ENCODE assay signal across 22 cellular contexts in the genomic region with DNA sequence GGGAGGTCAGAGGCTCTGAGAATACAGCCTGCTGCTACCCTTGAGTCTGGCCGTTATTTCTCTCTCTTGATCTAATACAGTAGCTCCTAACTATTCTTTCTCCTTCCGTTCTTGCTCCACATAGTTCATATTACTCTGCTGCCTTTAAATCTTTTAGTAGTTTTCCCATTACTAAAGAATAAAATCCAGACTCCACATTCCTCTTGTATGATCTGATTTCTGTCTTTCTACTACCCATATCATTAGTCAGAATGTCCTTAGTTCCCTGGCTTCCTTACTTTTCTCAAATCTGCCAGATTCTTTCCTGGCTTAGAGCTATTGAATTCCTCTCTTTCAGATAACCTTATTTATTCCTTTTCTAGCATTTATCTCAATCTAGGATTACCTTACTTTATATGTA. TPM values are rescaled to one million over a fixed set of nuclear protein-coding genes. Genes with fewer than 3 reads are reported as not detected.
DNase-seq lines count a peak whose midpoint lies in the region; ATAC-seq and TF ChIP-seq lines count a peak whose summit lies in the region.
"Had no signal": no experiment of that assay in that cellular context is flagged by ENCODE, and none has a peak within 500 bp of the region (broad histone marks: within the 10 kb centered on the region; RNA-seq: fewer than 3 reads in every experiment).

No MANE protein-coding gene starts in this region.

- no peaks in the 10 kb centered on the region for H3K9me3 ChIP-seq in heart left ventricle
- no peaks in the 10 kb centered on the region for H3K9me3 ChIP-seq in SK-N-SH
- H3K9me3 ChIP-seq in smooth muscle cell (replicated peaks; ENCODE audit: low read depth) = no peaks in the 10 kb centered on the region
- no peaks in the 10 kb centered on the region for H3K9me3 ChIP-seq in tibial artery
- H3K9me3 ChIP-seq: A549, esophagus squamous epithelium had no signal

- H3K4me3 Mint-ChIP-seq in activated T-cell treated with anti-CD3 and anti-CD28 coated beads, Interleukin-2, amount 50 U/mL, for 4 hours = no peak overlapping the region
- H3K4me3 Mint-ChIP-seq: activated CD4-positive, alpha-beta T cell treated with anti-CD3 and anti-CD28 coated beads, Interleukin-2, amount 10 ng/mL, durations not matched to agents 7 days and 5 days; CD4-positive, CD25-positive, alpha-beta regulatory T cell had no signal

- H3K27me3 ChIP-seq in heart left ventricle (no peaks in the 10 kb centered on the region), SK-N-SH (ENCODE audit: insufficient read depth) (no peaks in the 10 kb centered on the region), smooth muscle cell (ENCODE audit: low read depth) (no peaks in the 10 kb centered on the region), tibial artery (no peaks in the 10 kb centered on the region)
- H3K27me3 ChIP-seq: esophagus squamous epithelium had no signal

- H3K27me3 Mint-ChIP-seq in activated T-cell treated with anti-CD3 and anti-CD28 coated beads, Interleukin-2, amount 50 U/mL, for 4 hours (ENCODE audit: low read depth) = no peaks in the 10 kb centered on the region
- H3K27me3 Mint-ChIP-seq: activated CD4-positive, alpha-beta T cell treated with anti-CD3 and anti-CD28 coated beads, Interleukin-2, amount 10 ng/mL, durations not matched to agents 7 days and 5 days; CD4-positive, CD25-positive, alpha-beta regulatory T cell had no signal

- peaks cover 0 to 100% (median 98%) of the 10 kb centered on the region in 9 donors for H3K36me3 ChIP-seq in heart left ventricle
- peaks cover 76 to 80% of the 10 kb centered on the region in 2 experiments for H3K36me3 ChIP-seq in SK-N-SH (replicated peaks in 1 of 2; ENCODE audit: control insufficient read depth in 1 of 2, insufficient read depth in 2 of 2, low read length in 1 of 2)
- peaks cover 16% of the 10 kb centered on the region for H3K36me3 ChIP-seq in smooth muscle cell (ENCODE audit: low read depth)
- H3K36me3 ChIP-seq in tibial artery = peaks cover 61 to 82% (median 64%) of the 10 kb centered on the region in 3 donors

- H3F3A ChIP-seq in SK-N-SH (replicated peaks; ENCODE audit: insufficient read depth) (peaks cover 26% of the 10 kb centered on the region), smooth muscle cell (ENCODE audit: low read depth) (no peaks in the 10 kb centered on the region)

- peaks cover 44% of the 10 kb centered on the region for H3K36me3 Mint-ChIP-seq in activated T-cell treated with anti-CD3 and anti-CD28 coated beads, Interleukin-2, amount 50 U/mL, for 4 hours (ENCODE audit: insufficient read depth)

- H3K9me3 Mint-ChIP-seq in activated T-cell treated with anti-CD3 and anti-CD28 coated beads, Interleukin-2, amount 50 U/mL, for 4 hours = no peaks in the 10 kb centered on the region
- H3K9me3 Mint-ChIP-seq: activated CD4-positive, alpha-beta T cell treated with anti-CD3 and anti-CD28 coated beads, Interleukin-2, amount 10 ng/mL, durations not matched to agents 7 days and 5 days; CD4-positive, CD25-positive, alpha-beta regulatory T cell had no signal

- TF ChIP-seq POLR2A in heart left ventricle (IDR thresholded peaks at IDR 0.05) = no peak

- H3K9me2 ChIP-seq in SK-N-SH = no peaks in the 10 kb centered on the region

- WGBS in heart left ventricle, 4 donors = 75 to 86% (median 78%) methylated on average over 2 of the region's 2 CpGs
- 74% methylated on average over 2 of the region's 2 CpGs for WGBS in SK-N-SH (ENCODE audit: low lambda C conversion rate)
- WGBS in smooth muscle cell (ENCODE audit: low lambda C conversion rate) = 81% methylated on average over 2 of the region's 2 CpGs

- no peak for ATAC-seq in heart left ventricle
- no peak for ATAC-seq in left ventricle myocardium superior
- ATAC-seq in activated T-cell treated with anti-CD3 and anti-CD28 coated beads, Interleukin-2, amount 50 U/mL, for 4 hours = no peak
- ATAC-seq in GM19455 (IDR thresholded peaks at IDR 0.05; ENCODE audit: unreplicated experiment) = no peak
- ATAC-seq: A549, PC-3 had no signal

- H3K9ac ChIP-seq in SK-N-SH (no peak overlapping the region), smooth muscle cell (ENCODE audit: low read depth) (no peak overlapping the region)

- no peak for DNase-seq in heart left ventricle
- DNase-seq in left ventricle myocardium superior = no peak
- no peak for DNase-seq in SK-N-SH
- peak; percentile 14 for DNase-seq in fibroblast of gingiva (ENCODE audit: low read depth)
- no peak for DNase-seq in smooth muscle cell (lab: John Stamatoyannopoulos, UW; ENCODE audit: unreplicated experiment)
- DNase-seq in activated T-cell treated with anti-CD3 and anti-CD28 coated beads, Interleukin-2, amount 50 U/mL, for 4 hours = no peak
- DNase-seq in tibial artery = no peak
- DNase-seq: activated CD4-positive, alpha-beta T cell treated with anti-CD3 and anti-CD28 coated beads, Interleukin-2, amount 10 ng/mL, durations not matched to agents 7 days and 5 days; activated CD8-positive, alpha-beta memory T cell treated with anti-CD3 and anti-CD28 coated beads, Interleukin-2, amount 50 U/mL, for 4 hours; activated effector memory CD4-positive, alpha-beta T cell treated with Interleukin-2 at 50 U/mL for 16 hours; CD4-positive, CD25-positive, alpha-beta regulatory T cell; cerebellar nuclear complex; esophagus squamous epithelium; GF-D8; GOT3; NCI-H774; nucleus accumbens; PC-3; retina; T-helper 2 cell had no signal

- TF ChIP-seq CTCF in heart left ventricle (IDR thresholded peaks at IDR 0.05) = no peak
- TF ChIP-seq CTCF in SK-N-SH (IDR thresholded peaks at IDR 0.05) = no peak
- TF ChIP-seq CTCF in smooth muscle cell (IDR thresholded peaks at IDR 0.05; ENCODE audit: borderline replicate concordance, insufficient read depth, poor library complexity, severe bottlenecking) = no peak
- no peak for TF ChIP-seq CTCF in tibial artery (IDR thresholded peaks at IDR 0.05)

- no peak for TF ChIP-seq EP300 in SK-N-SH (IDR thresholded peaks at IDR 0.05; ENCODE audit: borderline replicate concordance in 1 of 2, low read depth in 1 of 2, low read length in 1 of 2)

- H3K4me3 ChIP-seq in heart left ventricle (no peak overlapping the region), SK-N-SH (ENCODE audit: low read depth in 2 of 2, low read length in 1 of 2) (no peak overlapping the region; a peak in 1 of 4 replicates), smooth muscle cell (no peak overlapping the region), tibial artery (no peak overlapping the region)
- H3K4me3 ChIP-seq: A549, esophagus squamous epithelium had no signal

- no peak for TF ChIP-seq RAD21 in SK-N-SH (IDR thresholded peaks at IDR 0.05; ENCODE audit: low read length)

- H2AFZ ChIP-seq in SK-N-SH (ENCODE audit: low read depth) (no peak overlapping the region), smooth muscle cell (ENCODE audit: low read depth) (no peak overlapping the region)

- intact Hi-C loops in heart left ventricle (cut with DNase I) = loop anchor here in 1 of 10 donors (5.0 kb wide), 1 partner anchor 41 kb away; a partner anchor contains a TSS
- intact Hi-C loops in left ventricle myocardium superior (cut with micrococcal nuclease) = no loop called here
- intact Hi-C loops in tibial artery (cut with DNase I; ENCODE audit: low total_unique reads) = no loop called here

- peaks cover 0 to 8% (median 0%) of the 10 kb centered on the region in 12 donors for H3K4me1 ChIP-seq in heart left ventricle
- H3K4me1 ChIP-seq in SK-N-SH (ENCODE audit: control insufficient read depth in 1 of 2, insufficient read depth in 2 of 2, low read depth in 1 of 2, low read length in 1 of 2) = no peaks in the 10 kb centered on the region
- peaks cover 3% of the 10 kb centered on the region for H3K4me1 ChIP-seq in smooth muscle cell (ENCODE audit: low read depth)
- no peaks in the 10 kb centered on the region for H3K4me1 ChIP-seq in tibial artery
- H3K4me1 ChIP-seq: A549, esophagus squamous epithelium had no signal

- H3K4me1 Mint-ChIP-seq in activated T-cell treated with anti-CD3 and anti-CD28 coated beads, Interleukin-2, amount 50 U/mL, for 4 hours (ENCODE audit: low read depth) = peaks cover 2% of the 10 kb centered on the region
- H3K4me1 Mint-ChIP-seq: activated CD4-positive, alpha-beta T cell treated with anti-CD3 and anti-CD28 coated beads, Interleukin-2, amount 10 ng/mL, durations not matched to agents 7 days and 5 days had no signal

- no peaks in the 10 kb centered on the region for H4K20me1 ChIP-seq in SK-N-SH (ENCODE audit: insufficient read depth)
- H4K20me1 ChIP-seq in smooth muscle cell (ENCODE audit: low read depth) = peaks cover 50% of the 10 kb centered on the region

- peaks cover 39% of the 10 kb centered on the region for H3K79me2 ChIP-seq in SK-N-SH (ENCODE audit: insufficient read depth)
- H3K79me2 ChIP-seq in smooth muscle cell (ENCODE audit: low read depth) = peaks cover 9% of the 10 kb centered on the region

- CTCF ChIA-PET in SK-N-SH (lab: Yijun Ruan, JAX) = interaction anchor here (1.2 to 2.0 kb wide), 4 partner anchors 31 to 308 kb away, joined by 3 to 7 read pairs (median 5); no protein-coding TSS in a partner anchor

- POLR2A ChIA-PET in SK-N-SH (lab: Yijun Ruan, JAX) = no interaction called here

- H3K4me2 ChIP-seq in SK-N-SH (peak overlapping the region; percentile 41; the same call in 1 of the 2 replicates), smooth muscle cell (no peak overlapping the region)
- H3K4me2 ChIP-seq: A549 had no signal

- H3K27ac ChIP-seq in heart left ventricle = peak overlapping the region in 7 of 12 donors; percentile 5 to 57 (median 25)
- peak overlapping the region in 1 of 2 experiments; percentile 66; a peak in 2 of 4 replicates for H3K27ac ChIP-seq in SK-N-SH (ENCODE audit: low read depth in 2 of 2, low read length in 1 of 2)
- H3K27ac ChIP-seq in smooth muscle cell (ENCODE audit: low read depth) = peak overlapping the region; percentile 73
- H3K27ac ChIP-seq in tibial artery = no peak overlapping the region
- H3K27ac ChIP-seq: A549, esophagus squamous epithelium had no signal

RNA-seq across cellular contexts. Expression of a gene that starts 40.0 kb away (rescaled TPM):
- 100 to 1,000 TPM; 108 to 192 (median 161) TPM for total RNA-seq in heart left ventricle
- polyA plus RNA-seq in heart left ventricle = 10 to 100 TPM; 39.3 to 91.6 TPM
- 165 TPM for total RNA-seq in left ventricle myocardium superior
- polyA plus RNA-seq in SK-N-SH (2012; rRNA removed) = 52.4 and 98.0 TPM in 2 replicates
- 44.5 and 51.8 TPM in 2 replicates for polyA plus RNA-seq in SK-N-SH (2012; cell fraction: cytosol; rRNA removed)
- 123 and 283 TPM in 2 replicates for polyA plus RNA-seq in SK-N-SH (2012; cell fraction: nucleus; rRNA removed)
- 106 and 353 TPM in 2 replicates for total RNA-seq in smooth muscle cell
- polyA plus RNA-seq in smooth muscle cell = 64.2 and 70.0 TPM in 2 replicates
- 100 to 1,000 TPM in 1 of 3 donors, 10 to 100 TPM in 2; 94.5 to 110 (median 96.7) TPM for total RNA-seq in activated T-cell treated with anti-CD3 and anti-CD28 coated beads, Interleukin-2, amount 50 U/mL, for 4 hours

RNA-seq across cellular contexts. Expression of a gene that starts 48.2 kb away (rescaled TPM):
- total RNA-seq in heart left ventricle (under 1 TPM in 5 of 9 donors, not detected in 4; 0.40 to 0.81 (median 0.56) TPM), left ventricle myocardium superior (0.20 TPM), smooth muscle cell (0.63 and 3.0 TPM in 2 replicates)
- polyA plus RNA-seq in heart left ventricle (under 1 TPM; 0.14 to 0.15 TPM), SK-N-SH (2012; rRNA removed) (0.31 and 0.58 TPM in 2 replicates), smooth muscle cell (0.78 TPM in 1 of 2 replicates, not detected in the other)
- 0.39 and 0.45 TPM in 2 replicates for polyA plus RNA-seq in SK-N-SH (2012; cell fraction: cytosol; rRNA removed)
- polyA plus RNA-seq in SK-N-SH (2012; cell fraction: nucleus; rRNA removed) = 0.53 and 0.70 TPM in 2 replicates
- under 1 TPM in 1 of 3 donors, not detected in 2; 0.18 TPM for total RNA-seq in activated T-cell treated with anti-CD3 and anti-CD28 coated beads, Interleukin-2, amount 50 U/mL, for 4 hours

Comparison
In these comparisons a context has a peak if more than half of its experiments do, and no peak if none do; other contexts are left out.
1. H3K27ac ChIP-seq: peak in heart left ventricle (7 of 12) and smooth muscle cell (single experiment); none in tibial artery (0 of 2).